Comparison of ENCODE assay signal across 10 cellular contexts in genomic region chr16:53745753-53746258, GRCh38. TPM values are rescaled to one million over a fixed set of nuclear protein-coding genes. Genes with fewer than 3 reads are reported as not detected.
DNase-seq lines count a peak whose midpoint lies in the region; ATAC-seq and TF ChIP-seq lines count a peak whose summit lies in the region.
"Had no signal": no experiment of that assay in that cellular context is flagged by ENCODE, and none has a peak within 500 bp of the region (broad histone marks: within the 10 kb centered on the region; RNA-seq: fewer than 3 reads in every experiment).

No MANE protein-coding gene starts in this region.

- H3K27me3 Mint-ChIP-seq in Caco-2 (ENCODE audit: insufficient read depth, unreplicated experiment), result no peaks in the 10 kb centered on the region
- H3K27me3 Mint-ChIP-seq in CD4-positive, alpha-beta T cell, result no peaks in the 10 kb centered on the region

- H3K9me3 ChIP-seq in Caco-2, result peaks cover 5% of the 10 kb centered on the region; the same call in 1 of the 2 replicates
- H3K9me3 ChIP-seq in CD4-positive, alpha-beta T cell (ENCODE audit: control insufficient read depth, low read length), result no peaks in the 10 kb centered on the region

- TF ChIP-seq CTCF in Caco-2 (IDR thresholded peaks at IDR 0.05; ENCODE audit: insufficient read depth in 1 of 2, low read depth in 1 of 2, low read length in 1 of 2, severe bottlenecking in 1 of 2, unreplicated experiment in 1 of 2), result peak in 1 of 2 experiments; percentile 45
- TF ChIP-seq CTCF in CD4-positive, alpha-beta T cell (IDR thresholded peaks at IDR 0.05), result no peak

- H3K4me3 Mint-ChIP-seq in Caco-2 (ENCODE audit: unreplicated experiment), result no peak overlapping the region
- no peak overlapping the region for H3K4me3 Mint-ChIP-seq in CD4-positive, alpha-beta T cell

- H3K36me3 Mint-ChIP-seq in Caco-2 (ENCODE audit: insufficient read depth, unreplicated experiment), result no peaks in the 10 kb centered on the region
- H3K36me3 Mint-ChIP-seq in CD4-positive, alpha-beta T cell (ENCODE audit: low read depth), result no peaks in the 10 kb centered on the region

- H3K4me1 ChIP-seq in Caco-2, result peaks cover 19% of the 10 kb centered on the region

- no peak overlapping the region for H3K4me3 ChIP-seq in Caco-2 (ENCODE audit: low read depth, low read length)

- no peaks in the 10 kb centered on the region for H3K27me3 ChIP-seq in Caco-2 (replicated peaks; ENCODE audit: control insufficient read depth, insufficient read depth, low read length)
- H3K27me3 ChIP-seq in CD4-positive, alpha-beta T cell (ENCODE audit: control insufficient read depth, insufficient read depth, low read length), result no peaks in the 10 kb centered on the region

- H3K27ac ChIP-seq in CD4-positive, alpha-beta T cell (ENCODE audit: low read depth, low read length), result no peak overlapping the region

- H3K4me1 Mint-ChIP-seq in Caco-2 (ENCODE audit: low read depth, unreplicated experiment), result peaks cover 31% of the 10 kb centered on the region
- H3K4me1 Mint-ChIP-seq in CD4-positive, alpha-beta T cell (ENCODE audit: low read depth), result peaks cover 49% of the 10 kb centered on the region

- peak overlapping the region; percentile 25 for H3K27ac Mint-ChIP-seq in Caco-2 (ENCODE audit: unreplicated experiment)
- H3K27ac Mint-ChIP-seq in CD4-positive, alpha-beta T cell, result no peak overlapping the region

- POLR2A ChIA-PET in Caco-2 (lab: Charles Lee), result interaction anchor here (0.5 kb wide), 1 partner anchor 435 kb away, joined by 4 read pairs; no protein-coding TSS in a partner anchor
- POLR2A ChIA-PET in CD4-positive, alpha-beta T cell (lab: Charles Lee), result no interaction called here

- CTCF ChIA-PET in Caco-2 (lab: Charles Lee), result interaction anchor here (0.6 to 1.1 kb wide), 4 partner anchors 10 to 196 kb away, joined by 3 to 10 read pairs (median 3); no protein-coding TSS in a partner anchor
- CTCF ChIA-PET in CD4-positive, alpha-beta T cell (lab: Charles Lee), result interaction anchor here (0.9 kb wide), 1 partner anchor 9 kb away, joined by 3 read pairs; no protein-coding TSS in a partner anchor

- intact Hi-C loops in Caco-2 (cut with micrococcal nuclease; ENCODE audit: unreplicated experiment), result no loop called here
- intact Hi-C loops in CD4-positive, alpha-beta T cell (cut with DNase I, micrococcal nuclease), result no loop called here

- DNase-seq in Caco-2 (peak in 1 of 2 experiments; percentile 52), HS-5 (ENCODE audit: low read depth) (peak; percentile 81), amniotic stem cell (lab: John Stamatoyannopoulos, UW) (peak; percentile 32), kidney tubule cell (ENCODE audit: low spot score) (peak; percentile 93), midbrain (lab: John Stamatoyannopoulos, UW) (no peak), NCI-H1436 treated with DMSO at 0.1 percent for 48 hours (lab: John Stamatoyannopoulos, UW) (no peak), DMS79 (lab: John Stamatoyannopoulos, UW) (no peak)
- DNase-seq in CD4-positive, alpha-beta T cell, result no peak
- DNase-seq: activated CD8-positive, alpha-beta memory T cell treated with anti-CD3 and anti-CD28 coated beads for 24 hours; stimulated activated CD4-positive, alpha-beta T cell treated with anti-CD3 and anti-CD28 coated beads, Interleukin-4, amount 100 ng/mL, for 4 hours had no signal

- H3K9me3 Mint-ChIP-seq in Caco-2 (ENCODE audit: unreplicated experiment), result no peaks in the 10 kb centered on the region
- no peaks in the 10 kb centered on the region for H3K9me3 Mint-ChIP-seq in CD4-positive, alpha-beta T cell

- H3K36me3 ChIP-seq in Caco-2 (ENCODE audit: control insufficient read depth, insufficient read depth, low read length), result no peaks in the 10 kb centered on the region

- BruUV-seq in Caco-2 (replicated peaks; lab: Mats Ljungman, UMichigan), result no TSS peak

- ATAC-seq in CD4-positive, alpha-beta T cell (ENCODE audit: poor library complexity), result no peak

RNA-seq across cellular contexts. Expression of gene FTO, which starts 41.9 kb away (rescaled TPM):
- total RNA-seq in Caco-2 (2022), result 76.3 and 78.3 TPM in 2 replicates
- total RNA-seq in CD4-positive, alpha-beta T cell, result 10 to 100 TPM; 36.3 to 37.9 TPM

RNA-seq across cellular contexts. Expression of gene RPGRIP1L, which starts 42.1 kb away (rescaled TPM):
- 16.1 and 17.8 TPM in 2 replicates for total RNA-seq in Caco-2 (2022)
- 1 to 10 TPM; 2.4 to 2.5 TPM for total RNA-seq in CD4-positive, alpha-beta T cell

Comparison
In these comparisons a context has a peak if more than half of its experiments do, and no peak if none do; other contexts are left out.
1. DNase-seq: peak in HS-5 (single experiment), amniotic stem cell (single experiment) and kidney tubule cell (single experiment); none in CD4-positive, alpha-beta T cell (0 of 10), midbrain (single experiment), NCI-H1436 treated with DMSO at 0.1 percent for 48 hours (single experiment) and DMS79 (single experiment).